Comparison of ENCODE assay signal across 26 cellular contexts in the genomic region with DNA sequence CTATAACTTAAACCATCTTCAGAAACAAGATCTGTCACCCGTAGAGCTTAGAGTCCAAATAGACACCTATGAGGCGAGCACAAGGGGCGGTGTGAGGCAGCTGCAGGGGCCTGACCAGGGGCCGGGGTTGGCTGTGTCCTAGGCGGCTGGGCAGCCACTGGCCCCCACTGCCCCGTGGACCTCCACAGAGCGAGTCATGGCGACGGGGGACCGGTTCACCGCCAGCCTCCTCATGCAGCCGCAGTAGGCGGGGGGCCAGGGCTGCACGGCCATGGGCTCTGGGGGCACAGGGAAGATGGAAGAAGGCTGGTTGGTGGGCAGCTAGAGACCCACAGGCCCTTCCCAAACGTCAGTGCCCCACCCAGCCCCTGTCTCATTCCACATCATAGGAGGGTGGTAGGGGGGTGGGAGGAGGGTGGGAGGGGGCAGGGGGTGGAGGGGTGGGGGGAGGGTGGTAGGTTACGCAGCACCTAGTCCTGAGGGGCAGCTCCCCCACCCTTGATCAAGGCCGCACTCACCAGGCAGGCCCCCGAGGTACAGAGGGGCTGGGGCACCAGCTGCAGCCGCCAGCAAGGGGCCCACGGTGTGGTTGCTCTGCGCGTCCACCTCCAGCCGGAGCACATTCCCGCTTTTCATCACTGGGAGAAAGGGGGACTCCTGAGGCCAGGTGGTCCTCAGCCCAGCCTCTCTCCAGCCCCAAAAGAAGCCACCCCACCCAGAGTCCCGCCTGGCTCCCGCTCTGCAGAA. TPM values are rescaled to one million over a fixed set of nuclear protein-coding genes. Genes with fewer than 3 reads are reported as not detected.
DNase-seq lines count a peak whose midpoint lies in the region; ATAC-seq and TF ChIP-seq lines count a peak whose summit lies in the region.
"Had no signal": no experiment of that assay in that cellular context is flagged by ENCODE, and none has a peak within 500 bp of the region (broad histone marks: within the 10 kb centered on the region; RNA-seq: fewer than 3 reads in every experiment).

No MANE protein-coding gene starts in this region.

- H3K27me3 Mint-ChIP-seq in Caco-2 (ENCODE audit: insufficient read depth, unreplicated experiment) (no peaks in the 10 kb centered on the region), WTC11 (ENCODE audit: low read depth) (no peaks in the 10 kb centered on the region)
- H3K27me3 Mint-ChIP-seq: activated CD8-positive, alpha-beta T cell treated with anti-CD3 and anti-CD28 coated beads for 36 hours; activated naive CD4-positive, alpha-beta T cell treated with anti-CD3 and anti-CD28 coated beads, Interleukin-2, amount 10 ng/mL, durations not matched to agents 7 days and 5 days; activated T-helper 17 cell treated with anti-CD3 and anti-CD28 coated beads, Interleukin-2, amount 50 U/mL, for 72 hours; naive thymus-derived CD8-positive, alpha-beta T cell; stimulated activated memory B cell treated with anti-CD40 and anti-IgM and Interleukin-4, amounts not matched to agents 10 μg/mL and 1 μg/mL and 100 μg/mL, for 72 hours; type B pancreatic cell had no signal

- no peak overlapping the region for H2BK120ac ChIP-seq in mesendoderm (ENCODE audit: low read depth, low read length)

- H3K9me3 ChIP-seq in Caco-2 (no peaks in the 10 kb centered on the region), HEK293 (ENCODE audit: control insufficient read depth, insufficient read depth, low read depth, low read length) (no peaks in the 10 kb centered on the region), heart left ventricle (no peaks in the 10 kb centered on the region)
- H3K9me3 ChIP-seq: adrenal gland; BLaER1 treated with 17β-estradiol and CSF1 and Interleukin-3, amounts not matched to agents 10 nM and 100 nM; body of pancreas; lower lobe of right lung had no signal

- no CpG with 5 or more reads among the region's 26 CpGs for WGBS in mesendoderm (ENCODE audit: extremely low coverage, insufficient coverage, low lambda C conversion rate)
- 80 to 89% (median 85%) methylated on average over 16 to 26 of the region's 26 CpGs for WGBS in heart left ventricle, 4 donors

- BruUV-seq in Caco-2 (replicated peaks; lab: Mats Ljungman, UMichigan): TSS peak; percentile 57

- H3K36me3 Mint-ChIP-seq in Caco-2 (ENCODE audit: insufficient read depth, unreplicated experiment) (peaks cover 100% of the 10 kb centered on the region), WTC11 (peaks cover 26% of the 10 kb centered on the region)

- no peak for TF ChIP-seq CTCF in Caco-2 (IDR thresholded peaks at IDR 0.05; ENCODE audit: insufficient read depth in 1 of 2, low read depth in 1 of 2, low read length in 1 of 2, severe bottlenecking in 1 of 2, unreplicated experiment in 1 of 2)
- no peak for TF ChIP-seq CTCF in HEK293 (tag by site-specific recombination; IDR thresholded peaks at IDR 0.05)
- TF ChIP-seq CTCF in WTC11 (IDR thresholded peaks at IDR 0.05): no peak
- no peak for TF ChIP-seq CTCF in heart left ventricle (IDR thresholded peaks at IDR 0.05)

- H3K4me1 Mint-ChIP-seq in Caco-2 (ENCODE audit: low read depth, unreplicated experiment): peaks cover 18% of the 10 kb centered on the region
- peaks cover 8% of the 10 kb centered on the region for H3K4me1 Mint-ChIP-seq in WTC11

- H3K9me3 Mint-ChIP-seq in Caco-2 (ENCODE audit: unreplicated experiment) (no peaks in the 10 kb centered on the region), WTC11 (no peaks in the 10 kb centered on the region)
- H3K9me3 Mint-ChIP-seq: activated CD8-positive, alpha-beta T cell treated with anti-CD3 and anti-CD28 coated beads for 36 hours; activated naive CD4-positive, alpha-beta T cell treated with anti-CD3 and anti-CD28 coated beads, Interleukin-2, amount 10 ng/mL, durations not matched to agents 7 days and 5 days; activated T-helper 17 cell treated with anti-CD3 and anti-CD28 coated beads, Interleukin-2, amount 50 U/mL, for 72 hours; naive thymus-derived CD8-positive, alpha-beta T cell; stimulated activated memory B cell treated with anti-CD40 and anti-IgM and Interleukin-4, amounts not matched to agents 10 μg/mL and 1 μg/mL and 100 μg/mL, for 72 hours; type B pancreatic cell had no signal

- H3K4me3 ChIP-seq in Caco-2 (ENCODE audit: low read depth, low read length) (no peak overlapping the region), HEK293 (ENCODE audit: low read depth, low read length) (no peak overlapping the region), mesendoderm (ENCODE audit: low read length) (no peak overlapping the region), heart left ventricle (no peak overlapping the region)
- H3K4me3 ChIP-seq: adrenal gland; BLaER1 treated with 17β-estradiol and CSF1 and Interleukin-3, amounts not matched to agents 10 nM and 100 nM; body of pancreas; lower lobe of right lung had no signal

- H3K79me1 ChIP-seq in mesendoderm (ENCODE audit: low read length): peaks cover 4% of the 10 kb centered on the region

- POLR2A ChIA-PET in Caco-2 (lab: Charles Lee) (interaction anchor here (1.0 kb wide), 1 partner anchor 242 kb away, joined by 3 read pairs; no protein-coding TSS in a partner anchor), HEK293 (lab: Yijun Ruan, JAX) (interaction anchor here (1.5 kb wide), 1 partner anchor 57 kb away, joined by 3 read pairs; no protein-coding TSS in a partner anchor), WTC11 (lab: Charles Lee) (no interaction called here)

- no peak overlapping the region for H3K18ac ChIP-seq in mesendoderm (ENCODE audit: low read length)

- H4K5ac ChIP-seq in mesendoderm (ENCODE audit: low read length): no peak overlapping the region

- DNase-seq in Caco-2 (peak in 1 of 2 experiments; percentile 35), WTC11 (ENCODE audit: low spot score) (no peak), mesendoderm (no peak), ecto neural progenitor cell (ENCODE audit: low spot score) (no peak), nucleus accumbens (lab: John Stamatoyannopoulos, UW) (no peak), heart left ventricle (no peak)
- no peak for DNase-seq in NK-92 treated with Interleukin-12 subunit alpha and Interleukin-12 subunit beta, amount 100 ng/mL, for 24 hours (lab: John Stamatoyannopoulos, UW)
- DNase-seq: activated CD4-positive, CD25-positive, alpha-beta regulatory T cell treated with anti-CD3 and anti-CD28 coated beads, Interleukin-2, amount 50 U/mL, for 72 hours; activated CD8-positive, alpha-beta memory T cell treated with anti-CD3 and anti-CD28 coated beads, Interleukin-2, amount 50 U/mL, for 48 hours; activated CD8-positive, alpha-beta T cell treated with anti-CD3 and anti-CD28 coated beads for 36 hours; activated naive CD4-positive, alpha-beta T cell treated with anti-CD3 and anti-CD28 coated beads, Interleukin-2, amount 10 ng/mL, durations not matched to agents 7 days and 5 days; adrenal gland; body of pancreas; GOT3; hypothalamus; lower lobe of right lung; MV-4-11; naive thymus-derived CD8-positive, alpha-beta T cell; NCI-H146; NCI-H82; T-helper 2 cell had no signal

- H3K27ac Mint-ChIP-seq in Caco-2 (ENCODE audit: unreplicated experiment) (peak overlapping the region; percentile 97), WTC11 (0 out of 2 replicates have a peak overlapping the region, but pooled peaks have one; percentile 15)
- H3K27ac Mint-ChIP-seq: activated CD8-positive, alpha-beta T cell treated with anti-CD3 and anti-CD28 coated beads for 36 hours; activated naive CD4-positive, alpha-beta T cell treated with anti-CD3 and anti-CD28 coated beads, Interleukin-2, amount 10 ng/mL, durations not matched to agents 7 days and 5 days; activated T-helper 17 cell treated with anti-CD3 and anti-CD28 coated beads, Interleukin-2, amount 50 U/mL, for 72 hours; stimulated activated memory B cell treated with anti-CD40 and anti-IgM and Interleukin-4, amounts not matched to agents 10 μg/mL and 1 μg/mL and 100 μg/mL, for 72 hours had no signal

- intact Hi-C loops in Caco-2 (cut with micrococcal nuclease; ENCODE audit: unreplicated experiment): loop anchor here (10.0 kb wide), 1 partner anchor 485 kb away; the partner anchor contains the start of gene MRGBP
- intact Hi-C loops in heart left ventricle (cut with DNase I): loop anchor here in 6 of 10 donors (5.0 to 10.0 kb wide), 5 partner anchors 43 to 495 kb away; partner anchors contain the start of genes MRGBP (in 1 of the 6) and OGFR (in 1 of the 6)

- no peak overlapping the region for H3K56ac ChIP-seq in mesendoderm (ENCODE audit: low read length)

- H3K27me3 ChIP-seq in Caco-2 (replicated peaks; ENCODE audit: control insufficient read depth, insufficient read depth, low read length): no peaks in the 10 kb centered on the region
- H3K27me3 ChIP-seq in mesendoderm (ENCODE audit: insufficient read depth, low read length, poor library complexity): no peaks in the 10 kb centered on the region
- H3K27me3 ChIP-seq in heart left ventricle: no peaks in the 10 kb centered on the region
- H3K27me3 ChIP-seq: adrenal gland; BLaER1 treated with 17β-estradiol and CSF1 and Interleukin-3, amounts not matched to agents 10 nM and 100 nM; body of pancreas had no signal

- H2BK5ac ChIP-seq in mesendoderm (ENCODE audit: low read length): no peak overlapping the region

- no peak overlapping the region for H2BK15ac ChIP-seq in mesendoderm (replicated peaks; ENCODE audit: low read depth)

- no peak overlapping the region for H3K23ac ChIP-seq in mesendoderm (ENCODE audit: low read length)

- ATAC-seq in WTC11: no peak; the same call in 1 of the 2 replicates
- no peak for ATAC-seq in heart left ventricle
- ATAC-seq: activated CD8-positive, alpha-beta T cell treated with anti-CD3 and anti-CD28 coated beads for 36 hours; activated T-helper 17 cell treated with anti-CD3 and anti-CD28 coated beads, Interleukin-2, amount 50 U/mL, for 72 hours; body of pancreas; lower lobe of right lung; naive thymus-derived CD8-positive, alpha-beta T cell; stimulated activated memory B cell treated with anti-CD40 and anti-IgM and Interleukin-4, amounts not matched to agents 10 μg/mL and 1 μg/mL and 100 μg/mL, for 72 hours had no signal

- H4K8ac ChIP-seq in mesendoderm (ENCODE audit: low read depth, low read length): no peak overlapping the region

- no peak overlapping the region for H3K9ac ChIP-seq in mesendoderm (ENCODE audit: low read length)
- H3K9ac ChIP-seq: BLaER1 treated with 17β-estradiol and CSF1 and Interleukin-3, amounts not matched to agents 10 nM and 100 nM had no signal

- H3K27ac ChIP-seq in HEK293 (ENCODE audit: extremely low read depth, low read depth, low read length) (no peak overlapping the region), mesendoderm (ENCODE audit: low read depth, low read length) (peak overlapping the region; percentile 7), heart left ventricle (no peak overlapping the region)
- H3K27ac ChIP-seq: BLaER1 treated with 17β-estradiol and CSF1 and Interleukin-3, amounts not matched to agents 10 nM and 100 nM; body of pancreas; lower lobe of right lung had no signal

- peaks cover 15% of the 10 kb centered on the region for H3K4me1 ChIP-seq in Caco-2
- H3K4me1 ChIP-seq in HEK293 (ENCODE audit: control insufficient read depth, insufficient read depth, low read length): peaks cover 8% of the 10 kb centered on the region
- peaks cover under 1% of the 10 kb centered on the region for H3K4me1 ChIP-seq in mesendoderm (ENCODE audit: control insufficient read depth, low read depth, low read length)
- peaks cover 5 to 29% (median 16%) of the 10 kb centered on the region in 12 donors for H3K4me1 ChIP-seq in heart left ventricle

- no peak overlapping the region for H3K4me2 ChIP-seq in mesendoderm (ENCODE audit: low read length)
- H3K4me2 ChIP-seq: BLaER1 treated with 17β-estradiol and CSF1 and Interleukin-3, amounts not matched to agents 10 nM and 100 nM had no signal

- TF ChIP-seq POLR2A in heart left ventricle (IDR thresholded peaks at IDR 0.05): no peak

- H3K36me3 ChIP-seq in Caco-2 (ENCODE audit: control insufficient read depth, insufficient read depth, low read length) (peaks cover 38% of the 10 kb centered on the region), HEK293 (ENCODE audit: control insufficient read depth in 2 of 2, insufficient read depth in 1 of 2, low read length in 2 of 2) (peaks cover 0 to 92% of the 10 kb centered on the region in 2 experiments; a peak in 2 of 3 replicates), mesendoderm (ENCODE audit: control insufficient read depth, insufficient read depth, low read length) (peaks cover 29% of the 10 kb centered on the region), heart left ventricle (peaks cover 2 to 95% (median 92%) of the 10 kb centered on the region in 9 donors)

- no peak overlapping the region for H2AK5ac ChIP-seq in mesendoderm (ENCODE audit: low read length)

- no peak overlapping the region for H3K4ac ChIP-seq in mesendoderm (ENCODE audit: low read depth, low read length)

- H3K4me3 Mint-ChIP-seq in Caco-2 (ENCODE audit: unreplicated experiment): no peak overlapping the region
- H3K4me3 Mint-ChIP-seq in WTC11: no peak overlapping the region
- H3K4me3 Mint-ChIP-seq: activated CD8-positive, alpha-beta T cell treated with anti-CD3 and anti-CD28 coated beads for 36 hours; activated naive CD4-positive, alpha-beta T cell treated with anti-CD3 and anti-CD28 coated beads, Interleukin-2, amount 10 ng/mL, durations not matched to agents 7 days and 5 days; activated T-helper 17 cell treated with anti-CD3 and anti-CD28 coated beads, Interleukin-2, amount 50 U/mL, for 72 hours; naive thymus-derived CD8-positive, alpha-beta T cell; stimulated activated memory B cell treated with anti-CD40 and anti-IgM and Interleukin-4, amounts not matched to agents 10 μg/mL and 1 μg/mL and 100 μg/mL, for 72 hours; type B pancreatic cell had no signal

- CTCF ChIA-PET in Caco-2 (lab: Charles Lee): no interaction called here
- CTCF ChIA-PET in HEK293 (lab: Yijun Ruan, JAX): interaction anchor here (0.9 to 1.0 kb wide), 2 partner anchors 73 to 76 kb away, joined by 6 read pairs; no protein-coding TSS in a partner anchor
- CTCF ChIA-PET in WTC11 (lab: Charles Lee): interaction anchor here (0.7 kb wide), 1 partner anchor 73 kb away, joined by 5 read pairs; no protein-coding TSS in a partner anchor

- peaks cover 20% of the 10 kb centered on the region for H3K79me2 ChIP-seq in mesendoderm (ENCODE audit: control insufficient read depth, insufficient read depth, low read length)

RNA-seq across cellular contexts. Expression of gene ADRM1, which starts 6.6 kb away (rescaled TPM):
- total RNA-seq in Caco-2 (2022): 261 and 263 TPM in 2 replicates
- 146 to 160 TPM (median 147 TPM) in 3 replicates for total RNA-seq in WTC11 (2021)
- polyA plus RNA-seq in mesendoderm (2013, experiment 1 of 2): 166 TPM
- polyA plus RNA-seq in mesendoderm (2013, experiment 2 of 2): 164 TPM
- 100 to 1,000 TPM in 3 of 9 donors, 10 to 100 TPM in 6; 66.8 to 218 (median 79.8) TPM for total RNA-seq in heart left ventricle
- 100 to 1,000 TPM in 1 of 2 donors, 10 to 100 TPM in 1; 87.2 to 187 TPM for polyA plus RNA-seq in heart left ventricle

RNA-seq across cellular contexts. Expression of gene LAMA5, which starts 57.7 kb away (rescaled TPM):
- 1,050 and 1,125 TPM in 2 replicates for total RNA-seq in Caco-2 (2022)
- total RNA-seq in WTC11 (2021): 298 to 329 TPM (median 323 TPM) in 3 replicates
- 39.1 TPM for polyA plus RNA-seq in mesendoderm (2013, experiment 1 of 2)
- polyA plus RNA-seq in mesendoderm (2013, experiment 2 of 2): 37.2 TPM
- total RNA-seq in heart left ventricle: 100 to 1,000 TPM in 1 of 9 donors, 10 to 100 TPM in 8; 57.4 to 107 (median 73.6) TPM
- polyA plus RNA-seq in heart left ventricle: 100 to 1,000 TPM in 1 of 2 donors, 10 to 100 TPM in 1; 72.0 to 128 TPM
